ENCODE assay signal across 8 cellular contexts in the genomic region with DNA sequence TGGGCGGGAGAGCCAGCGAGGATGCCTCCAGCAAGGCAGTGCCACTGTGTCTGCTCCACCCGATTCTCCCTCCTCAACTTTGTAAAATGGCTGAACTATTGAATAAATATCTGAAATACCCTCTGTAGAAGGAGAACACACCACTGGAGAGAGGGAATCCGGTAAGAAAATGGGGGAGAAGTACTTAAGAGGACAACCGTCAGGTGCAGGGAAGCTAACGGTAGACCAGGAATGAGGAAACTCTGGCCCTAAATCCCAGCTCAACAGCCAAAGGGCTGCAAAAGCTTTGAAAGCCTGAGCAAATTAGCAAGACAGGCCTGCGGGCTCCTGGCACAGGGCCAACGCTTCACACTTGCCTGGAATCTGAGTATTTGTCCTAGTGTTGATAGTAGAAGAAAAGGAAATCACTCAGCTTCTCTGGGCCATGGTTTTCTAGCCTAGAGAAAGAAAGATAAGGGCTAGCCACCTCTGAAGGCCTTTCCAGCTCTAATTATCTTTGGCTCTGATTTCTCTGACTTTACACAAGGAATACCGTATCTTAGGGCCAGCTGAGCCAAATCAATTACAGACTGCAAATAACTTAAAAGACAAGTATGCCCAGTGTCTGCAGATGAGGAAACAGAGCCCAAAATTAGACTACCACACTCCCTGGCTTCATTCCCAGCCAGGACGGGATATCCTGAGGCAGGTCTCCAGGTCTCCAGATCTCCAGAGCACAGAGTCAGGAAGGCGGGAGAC.
DNase-seq lines count a peak whose midpoint lies in the region; ATAC-seq, FAIRE-seq and TF ChIP-seq lines count a peak whose summit lies in the region.

No MANE protein-coding gene starts in this region.

- H3K36me3 ChIP-seq in lung (ENCODE audit: control insufficient read depth in 2 of 2, insufficient read depth in 2 of 2, low read length in 2 of 2), result no peaks in the 10 kb centered on the region

- H3K4me1 ChIP-seq in lung (ENCODE audit: control insufficient read depth in 2 of 2, insufficient read depth in 2 of 2, low read length in 2 of 2), result peaks cover 35 to 54% of the 10 kb centered on the region in 2 donors

- H3K27me3 ChIP-seq in lung (ENCODE audit: control insufficient read depth, insufficient read depth), result no peaks in the 10 kb centered on the region

- H3K27ac ChIP-seq in lung (ENCODE audit: low read depth in 1 of 2, low read length in 1 of 2), result peak overlapping the region; percentile 54 to 85

- no peak for TF ChIP-seq POLR2A in GM12892 (IDR thresholded peaks at IDR 0.05; ENCODE audit: low read depth, low read length)

- H3K4me3 ChIP-seq in lung, result no peak overlapping the region

- 51 to 69% methylated on average over 11 of the region's 11 CpGs for WGBS in lung, 2 donors

- POLR2A ChIA-PET in HEK293T (lab: Yijun Ruan, JAX), result interaction anchor here (1.5 kb wide), 1 partner anchor 23 kb away, joined by 4 read pairs; no protein-coding TSS in a partner anchor

- DNase-seq in DMS53 (lab: John Stamatoyannopoulos, UW), result peak; percentile 53
- peak; percentile 40 for DNase-seq in NCI-H2196 treated with DMSO at 0.1 percent for 48 hours (lab: John Stamatoyannopoulos, UW; ENCODE audit: unreplicated experiment)
- DNase-seq in cerebellum (ENCODE audit: low spot score), result peak; percentile 56
- peak; percentile 61 for DNase-seq in lung (ENCODE audit: low spot score)
- DNase-seq in HEK293T (ENCODE audit: extremely low spot score), result no peak
- no peak for DNase-seq in inferior parietal cortex (ENCODE audit: extremely low spot score)
- no peak for DNase-seq in ecto neural progenitor cell (ENCODE audit: low spot score)
- no peak for DNase-seq in GM12892 (ENCODE audit: insufficient read length)

- TF ChIP-seq CTCF in lung (IDR thresholded peaks at IDR 0.05; ENCODE audit: control extremely low read depth, extremely low read depth), result no peak

- CTCF ChIA-PET in HEK293T (lab: Yijun Ruan, JAX), result interaction anchor here (1.0 to 1.8 kb wide), 2 partner anchors 13 to 59 kb away, joined by 4 to 6 read pairs; no protein-coding TSS in a partner anchor

- H3K9me3 ChIP-seq in lung (ENCODE audit: control insufficient read depth in 2 of 2, insufficient read depth in 1 of 2, low read length in 1 of 2), result no peaks in the 10 kb centered on the region

- no peak for FAIRE-seq in GM12892 (lab: Jason Lieb, UNC)

- ATAC-seq in lung (ENCODE audit: insufficient read depth, low FRiP score), result no peak

TF ChIP-seq in HEK293T, 16 proteins besides CTCF, POLR2A, EP300 and RAD21:
- TF ChIP-seq FOXK2 (IDR thresholded peaks at IDR 0.05) (no peak), ELF4 (IDR thresholded peaks at IDR 0.05) (no peak), BHLHE40 (IDR thresholded peaks at IDR 0.05; ENCODE audit: borderline replicate concordance) (no peak), FOXM1 (IDR thresholded peaks at IDR 0.05; ENCODE audit: borderline replicate concordance) (no peak), ZNF384 (IDR thresholded peaks at IDR 0.05) (no peak), LEF1 (IDR thresholded peaks at IDR 0.05; ENCODE audit: borderline replicate concordance) (no peak), SP1 (IDR thresholded peaks at IDR 0.05) (no peak), SUZ12 (IDR thresholded peaks at IDR 0.05) (no peak)

Comparison
In these comparisons a context has a peak if more than half of its experiments do, and no peak if none do; other contexts are left out.
1. DNase-seq: peak in DMS53 (single experiment), NCI-H2196 treated with DMSO at 0.1 percent for 48 hours (single experiment), cerebellum (single experiment) and lung (single experiment); none in HEK293T (single experiment), inferior parietal cortex (single experiment), ecto neural progenitor cell (single experiment) and GM12892 (single experiment).